Comparison of ENCODE assay signal across 20 cellular contexts in genomic region chr1:3021233-3021671, GRCh38. TPM values are rescaled to one million over a fixed set of nuclear protein-coding genes. Genes with fewer than 3 reads are reported as not detected.
"Had no signal": no experiment of that assay in that cellular context is flagged by ENCODE, and none has a peak within 500 bp of the region (broad histone marks: within the 10 kb centered on the region; RNA-seq: fewer than 3 reads in every experiment).

Gene ACTRT2, plus strand, starts transcription at chr1:3021467. Its CDS starts 220 bp downstream, at chr1:3021687.

- H3K36me3 ChIP-seq: esophagus muscularis mucosa, thyroid gland, uterus had no signal

- H3K4me1 ChIP-seq: esophagus muscularis mucosa, thyroid gland, uterus had no signal

- H3K27ac ChIP-seq: esophagus muscularis mucosa, thyroid gland, uterus had no signal

- H3K27me3 ChIP-seq: thyroid gland, uterus had no signal

- DNase-seq: activated B cell treated with CpG ODN at 0.5 μM for 24 hours; activated CD4-positive, alpha-beta T cell treated with anti-CD3 and anti-CD28 coated beads for 48 hours; activated CD8-positive, alpha-beta memory T cell treated with anti-CD3 and anti-CD28 coated beads, Interleukin-2, amount 50 U/mL, for 48 hours; activated naive CD8-positive, alpha-beta T cell treated with anti-CD3 and anti-CD28 coated beads for 36 hours; activated T-cell treated with anti-CD3 and anti-CD28 coated beads, Interleukin-2, amount 50 U/mL, for 72 hours; amygdala; cortex of kidney; effector CD4-positive, alpha-beta T cell; hippocampal formation; mesenchymal stem cell; nephron progenitor cell; stimulated activated CD4-positive, alpha-beta T cell treated with anti-CD3 and anti-CD28 coated beads, Interleukin-12 subunit alpha, Interleukin-12 subunit beta, amount 100 ng/mL, for 4 hours; stimulated activated CD4-positive, alpha-beta T cell treated with anti-CD3 and anti-CD28 coated beads, Interleukin-2, amount 100 ng/mL, for 24 hours; T-helper 2 cell; thyroid gland; uterus had no signal

- H3K9me3 ChIP-seq: esophagus muscularis mucosa, thyroid gland, uterus had no signal

- H3K4me3 ChIP-seq: esophagus muscularis mucosa, thyroid gland, uterus had no signal

RNA-seq across cellular contexts. Expression of gene ACTRT2, which starts in this region (rescaled TPM):
- total RNA-seq: activated B cell treated with CpG ODN at 0.5 μM for 24 hours; activated naive CD8-positive, alpha-beta T cell treated with anti-CD3 and anti-CD28 coated beads for 36 hours; activated T-cell treated with anti-CD3 and anti-CD28 coated beads, Interleukin-2, amount 50 U/mL, for 72 hours; esophagus muscularis mucosa; kidney epithelial cell; left ventricle myocardium superior; osteocyte; uterus had no signal
